ENCODE assay signal across 1 cellular context in genomic region chr6:35240838-35241801, GRCh38.
TF ChIP-seq lines count a peak whose summit lies in the region.

No MANE protein-coding gene starts in this region.

TF ChIP-seq in HepG2, 621 proteins besides CTCF, POLR2A, EP300 and RAD21 (continued from another document and continues in another):
- no peak for TF ChIP-seq HNF1B (CRISPR knock-in tag; IDR thresholded peaks at IDR 0.05)
- no peak for TF ChIP-seq ATF6 (CRISPR knock-in tag; conservative IDR thresholded peaks at IDR 0.05)
- no peak for TF ChIP-seq ZNF142 (CRISPR knock-in tag; IDR thresholded peaks at IDR 0.05)
- TF ChIP-seq, protein P1, sequence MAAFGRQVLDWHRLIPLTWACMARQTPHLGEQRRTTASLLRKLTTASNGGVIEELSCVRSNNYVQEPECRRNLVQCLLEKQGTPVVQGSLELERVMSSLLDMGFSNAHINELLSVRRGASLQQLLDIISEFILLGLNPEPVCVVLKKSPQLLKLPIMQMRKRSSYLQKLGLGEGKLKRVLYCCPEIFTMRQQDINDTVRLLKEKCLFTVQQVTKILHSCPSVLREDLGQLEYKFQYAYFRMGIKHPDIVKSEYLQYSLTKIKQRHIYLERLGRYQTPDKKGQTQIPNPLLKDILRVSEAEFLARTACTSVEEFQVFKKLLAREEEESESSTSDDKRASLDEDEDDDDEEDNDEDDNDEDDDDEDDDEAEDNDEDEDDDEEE (CRISPR knock-in tag; IDR thresholded peaks at IDR 0.05): no peak
- TF ChIP-seq ZNF326 (CRISPR knock-in tag; IDR thresholded peaks at IDR 0.05; ENCODE audit: borderline replicate concordance): no peak
- TF ChIP-seq, protein P2, sequence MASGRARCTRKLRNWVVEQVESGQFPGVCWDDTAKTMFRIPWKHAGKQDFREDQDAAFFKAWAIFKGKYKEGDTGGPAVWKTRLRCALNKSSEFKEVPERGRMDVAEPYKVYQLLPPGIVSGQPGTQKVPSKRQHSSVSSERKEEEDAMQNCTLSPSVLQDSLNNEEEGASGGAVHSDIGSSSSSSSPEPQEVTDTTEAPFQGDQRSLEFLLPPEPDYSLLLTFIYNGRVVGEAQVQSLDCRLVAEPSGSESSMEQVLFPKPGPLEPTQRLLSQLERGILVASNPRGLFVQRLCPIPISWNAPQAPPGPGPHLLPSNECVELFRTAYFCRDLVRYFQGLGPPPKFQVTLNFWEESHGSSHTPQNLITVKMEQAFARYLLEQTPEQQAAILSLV (CRISPR knock-in tag; IDR thresholded peaks at IDR 0.05; ENCODE audit: borderline replicate concordance): no peak
- no peak for TF ChIP-seq ZNF780A (CRISPR knock-in tag; IDR thresholded peaks at IDR 0.05)
- TF ChIP-seq GABPA (IDR thresholded peaks at IDR 0.05; ENCODE audit: low read depth, low read length): no peak
- TF ChIP-seq GABPA (CRISPR knock-in tag; IDR thresholded peaks at IDR 0.05; ENCODE audit: low read depth): no peak
- no peak for TF ChIP-seq ZNF709 (CRISPR knock-in tag; IDR thresholded peaks at IDR 0.05)
- no peak for TF ChIP-seq ZNF10 (CRISPR knock-in tag; IDR thresholded peaks at IDR 0.05; ENCODE audit: borderline replicate concordance, low read depth)
- TF ChIP-seq ZNF550 (CRISPR knock-in tag; IDR thresholded peaks at IDR 0.05; ENCODE audit: borderline replicate concordance): no peak
- no peak for TF ChIP-seq YEATS4 (CRISPR knock-in tag; IDR thresholded peaks at IDR 0.05; ENCODE audit: borderline replicate concordance)
- TF ChIP-seq, protein P3, sequence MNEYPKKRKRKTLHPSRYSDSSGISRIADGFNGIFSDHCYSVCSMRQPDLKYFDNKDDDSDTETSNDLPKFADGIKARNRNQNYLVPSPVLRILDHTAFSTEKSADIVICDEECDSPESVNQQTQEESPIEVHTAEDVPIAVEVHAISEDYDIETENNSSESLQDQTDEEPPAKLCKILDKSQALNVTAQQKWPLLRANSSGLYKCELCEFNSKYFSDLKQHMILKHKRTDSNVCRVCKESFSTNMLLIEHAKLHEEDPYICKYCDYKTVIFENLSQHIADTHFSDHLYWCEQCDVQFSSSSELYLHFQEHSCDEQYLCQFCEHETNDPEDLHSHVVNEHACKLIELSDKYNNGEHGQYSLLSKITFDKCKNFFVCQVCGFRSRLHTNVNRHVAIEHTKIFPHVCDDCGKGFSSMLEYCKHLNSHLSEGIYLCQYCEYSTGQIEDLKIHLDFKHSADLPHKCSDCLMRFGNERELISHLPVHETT (CRISPR knock-in tag; conservative IDR thresholded peaks at IDR 0.05): no peak
- no peak for TF ChIP-seq ZZZ3 (CRISPR knock-in tag; IDR thresholded peaks at IDR 0.05; ENCODE audit: borderline replicate concordance)
- TF ChIP-seq PHF20 (CRISPR knock-in tag; IDR thresholded peaks at IDR 0.05): no peak
- TF ChIP-seq CREB1 (IDR thresholded peaks at IDR 0.05): no peak
- no peak for TF ChIP-seq CREB1 (CRISPR knock-in tag; IDR thresholded peaks at IDR 0.05)
- no peak for TF ChIP-seq IRX3 (CRISPR knock-in tag; IDR thresholded peaks at IDR 0.05; ENCODE audit: borderline replicate concordance, low read depth)
- TF ChIP-seq, protein P4, sequence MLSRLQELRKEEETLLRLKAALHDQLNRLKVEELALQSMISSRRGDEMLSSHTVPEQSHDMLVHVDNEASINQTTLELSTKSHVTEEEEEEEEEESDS (CRISPR knock-in tag; IDR thresholded peaks at IDR 0.05; ENCODE audit: borderline replicate concordance): no peak
- no peak for TF ChIP-seq ZNF704 (CRISPR knock-in tag; IDR thresholded peaks at IDR 0.05; ENCODE audit: borderline replicate concordance)
- no peak for TF ChIP-seq KAT8 (CRISPR knock-in tag; IDR thresholded peaks at IDR 0.05)
- no peak for TF ChIP-seq FOSL1 (CRISPR knock-in tag; IDR thresholded peaks at IDR 0.05; ENCODE audit: borderline replicate concordance)
- TF ChIP-seq PHB2 (IDR thresholded peaks at IDR 0.05; ENCODE audit: partially characterized antibody): no peak
- TF ChIP-seq ZNF577 (CRISPR knock-in tag; IDR thresholded peaks at IDR 0.05; ENCODE audit: borderline replicate concordance, low read depth): no peak
- TF ChIP-seq ZNF24 (IDR thresholded peaks at IDR 0.05): no peak
- TF ChIP-seq SRSF9 (IDR thresholded peaks at IDR 0.05; ENCODE audit: borderline replicate concordance, insufficient read depth, low read depth, low read length, poor library complexity, severe bottlenecking): no peak
- TF ChIP-seq RNF2 (conservative IDR thresholded peaks at IDR 0.05; ENCODE audit: low read depth): no peak
- no peak for TF ChIP-seq KLF16 (CRISPR knock-in tag; IDR thresholded peaks at IDR 0.05)
- TF ChIP-seq ZBTB14 (CRISPR knock-in tag; IDR thresholded peaks at IDR 0.05): no peak
- TF ChIP-seq XRCC5 (optimal IDR thresholded peaks at IDR 0.05; ENCODE audit: low read length): peak; percentile 97
- no peak for TF ChIP-seq ZNF317 (CRISPR knock-in tag; IDR thresholded peaks at IDR 0.05)
- TF ChIP-seq MNT (IDR thresholded peaks at IDR 0.05): no peak
- TF ChIP-seq, protein P5, sequence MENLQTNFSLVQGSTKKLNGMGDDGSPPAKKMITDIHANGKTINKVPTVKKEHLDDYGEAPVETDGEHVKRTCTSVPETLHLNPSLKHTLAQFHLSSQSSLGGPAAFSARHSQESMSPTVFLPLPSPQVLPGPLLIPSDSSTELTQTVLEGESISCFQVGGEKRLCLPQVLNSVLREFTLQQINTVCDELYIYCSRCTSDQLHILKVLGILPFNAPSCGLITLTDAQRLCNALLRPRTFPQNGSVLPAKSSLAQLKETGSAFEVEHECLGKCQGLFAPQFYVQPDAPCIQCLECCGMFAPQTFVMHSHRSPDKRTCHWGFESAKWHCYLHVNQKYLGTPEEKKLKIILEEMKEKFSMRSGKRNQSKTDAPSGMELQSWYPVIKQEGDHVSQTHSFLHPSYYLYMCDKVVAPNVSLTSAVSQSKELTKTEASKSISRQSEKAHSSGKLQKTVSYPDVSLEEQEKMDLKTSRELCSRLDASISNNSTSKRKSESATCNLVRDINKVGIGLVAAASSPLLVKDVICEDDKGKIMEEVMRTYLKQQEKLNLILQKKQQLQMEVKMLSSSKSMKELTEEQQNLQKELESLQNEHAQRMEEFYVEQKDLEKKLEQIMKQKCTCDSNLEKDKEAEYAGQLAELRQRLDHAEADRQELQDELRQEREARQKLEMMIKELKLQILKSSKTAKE (CRISPR knock-in tag; IDR thresholded peaks at IDR 0.05; ENCODE audit: borderline replicate concordance): no peak
- no peak for TF ChIP-seq ZNF713 (CRISPR knock-in tag; IDR thresholded peaks at IDR 0.05)
- TF ChIP-seq POGZ (CRISPR knock-in tag; IDR thresholded peaks at IDR 0.05): no peak
- TF ChIP-seq ZFP36 (IDR thresholded peaks at IDR 0.05; ENCODE audit: borderline replicate concordance, low read depth, low read length, partially characterized antibody): no peak
- no peak for TF ChIP-seq MAZ (IDR thresholded peaks at IDR 0.05; ENCODE audit: borderline replicate concordance, low read depth, low read length)
- TF ChIP-seq MAZ (CRISPR knock-in tag; IDR thresholded peaks at IDR 0.05; ENCODE audit: low read depth): no peak
- peak; percentile 50; the same call in 1 of the 2 replicates for TF ChIP-seq SALL1 (CRISPR knock-in tag; IDR thresholded peaks at IDR 0.05)
- TF ChIP-seq BHLHE40 (IDR thresholded peaks at IDR 0.05; ENCODE audit: low read length): 0 out of 2 replicates have a peak, but pooled peaks have one; percentile 39
